Comparison of ENCODE assay signal across 12 cellular contexts in the genomic region with DNA sequence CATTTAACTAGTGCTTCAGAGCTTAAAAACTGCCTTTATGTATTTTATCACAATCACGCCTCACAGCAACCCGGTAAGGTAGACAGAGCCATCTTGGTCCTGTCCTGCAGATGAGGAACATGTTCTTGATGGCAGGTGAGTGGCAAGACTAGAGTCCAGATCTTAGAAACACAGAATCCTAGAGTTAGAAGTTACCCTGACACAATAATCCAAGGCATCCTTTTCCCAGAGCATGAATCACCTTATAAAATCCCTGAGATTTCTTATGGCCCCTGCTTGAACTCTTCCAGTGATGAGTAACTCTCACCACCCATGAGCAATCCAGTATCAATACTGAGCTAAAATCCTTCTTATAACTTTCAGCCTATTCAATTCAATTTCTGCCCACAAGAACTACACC. TPM values are rescaled to one million over a fixed set of nuclear protein-coding genes. Genes with fewer than 3 reads are reported as not detected.
A peak's percentile ranks its signal among the peaks of the same experiment; 100 is the strongest.
DNase-seq lines count a peak whose midpoint lies in the region; ATAC-seq and TF ChIP-seq lines count a peak whose summit lies in the region.
"Had no signal": no experiment of that assay in that cellular context is flagged by ENCODE, and none has a peak within 500 bp of the region (broad histone marks: within the 10 kb centered on the region; RNA-seq: fewer than 3 reads in every experiment).

No MANE protein-coding gene starts in this region.

- H3K27me3 ChIP-seq in GM23248 (replicated peaks; ENCODE audit: insufficient read depth), result no peaks in the 10 kb centered on the region
- no peaks in the 10 kb centered on the region for H3K27me3 ChIP-seq in Panc1 (ENCODE audit: control insufficient read depth, insufficient read depth, low read length)
- H3K27me3 ChIP-seq in fibroblast of lung (ENCODE audit: control insufficient read depth, insufficient read depth, low read length), result no peaks in the 10 kb centered on the region
- H3K27me3 ChIP-seq in gastrocnemius medialis, result no peaks in the 10 kb centered on the region
- H3K27me3 ChIP-seq: adrenal gland, suprapubic skin had no signal

- no peaks in the 10 kb centered on the region for H3K9me2 ChIP-seq in GM23248 (ENCODE audit: insufficient read depth)

- H3K4me2 ChIP-seq in GM23248 (ENCODE audit: unreplicated experiment), result peak overlapping the region; percentile 64
- peak overlapping the region; percentile 44 for H3K4me2 ChIP-seq in fibroblast of lung (ENCODE audit: extremely low read depth, insufficient read depth, low read length)

- H3K27ac ChIP-seq in GM23248, result peak overlapping the region; percentile 66
- no peak overlapping the region for H3K27ac ChIP-seq in Panc1 (ENCODE audit: low read length)
- H3K27ac ChIP-seq in fibroblast of lung (ENCODE audit: insufficient read depth, low read length), result peak overlapping the region; percentile 64
- peak overlapping the region; percentile 94 to 96 (median 95) for H3K27ac ChIP-seq in gastrocnemius medialis
- H3K27ac ChIP-seq: suprapubic skin had no signal

- H3K9me3 ChIP-seq in GM23248 (ENCODE audit: low read depth), result no peaks in the 10 kb centered on the region
- no peaks in the 10 kb centered on the region for H3K9me3 ChIP-seq in Panc1 (ENCODE audit: control insufficient read depth, insufficient read depth, low read depth, low read length)
- no peaks in the 10 kb centered on the region for H3K9me3 ChIP-seq in fibroblast of lung (ENCODE audit: control insufficient read depth, insufficient read depth, low read depth, low read length)
- no peaks in the 10 kb centered on the region for H3K9me3 ChIP-seq in gastrocnemius medialis
- H3K9me3 ChIP-seq: adrenal gland, suprapubic skin had no signal

- H3F3A ChIP-seq in GM23248 (ENCODE audit: insufficient read depth), result peaks cover 21% of the 10 kb centered on the region

- in situ Hi-C loops in GM23248 (cut with MboI) (no loop called here), Panc1 (cut with HindIII; ENCODE audit: low pct_unique_long_range_greater_than_20kb, low sequenced_read_pairs) (no loop called here), gastrocnemius medialis (cut with MboI; ENCODE audit: low sequenced_read_pairs in 4 of 4) (no loop called here)

- DNase-seq in GM23248, result peak; percentile 90
- DNase-seq in Panc1 (ENCODE audit: low read depth, low spot score), result no peak
- peak; percentile 66 to 88 for DNase-seq in fibroblast of lung (ENCODE audit: low read depth in 2 of 2)
- DNase-seq in gastrocnemius medialis, result no peak
- DNase-seq in GOT3 (lab: John Stamatoyannopoulos, UW), result no peak
- DNase-seq in NCI-H1694 (lab: John Stamatoyannopoulos, UW), result no peak
- no peak for DNase-seq in putamen (ENCODE audit: low spot score)
- DNase-seq: adrenal gland, GF-D8, midbrain, NCI-H2081 treated with DMSO at 0.1 percent for 48 hours had no signal

- POLR2A ChIA-PET in Panc1 (lab: Charles Lee), result no interaction called here

- TF ChIP-seq POLR2A in gastrocnemius medialis (IDR thresholded peaks at IDR 0.05), result no peak

- TF ChIP-seq CTCF in Panc1 (IDR thresholded peaks at IDR 0.05) (no peak), fibroblast of lung (conservative IDR thresholded peaks at IDR 0.05 in 1 of 2, IDR thresholded peaks at IDR 0.05 in 1 of 2; ENCODE audit: low read depth in 1 of 2, low read length in 2 of 2) (no peak), gastrocnemius medialis (IDR thresholded peaks at IDR 0.05 in 4 of 5, conservative IDR thresholded peaks at IDR 0.05 in 1 of 5) (no peak)

- H3K4me1 ChIP-seq in GM23248 (ENCODE audit: insufficient read depth), result peaks cover 30% of the 10 kb centered on the region
- H3K4me1 ChIP-seq in Panc1 (ENCODE audit: control insufficient read depth, insufficient read depth, low read length), result 0 out of 2 replicates have a peak, but pooled peaks cover 5% of the 10 kb centered on the region
- H3K4me1 ChIP-seq in fibroblast of lung (ENCODE audit: control insufficient read depth, extremely low read depth, insufficient read depth, low read length), result peaks cover 14% of the 10 kb centered on the region
- H3K4me1 ChIP-seq in gastrocnemius medialis, result peaks cover 54 to 73% of the 10 kb centered on the region in 2 donors

- BruUV-seq in Panc1 (replicated peaks; lab: Mats Ljungman, UMichigan), result no TSS peak

- ATAC-seq in Panc1, result peak; percentile 74; the same call in 1 of the 2 replicates
- no peak for ATAC-seq in gastrocnemius medialis

- 57 to 65% methylated on average over 2 of the region's 2 CpGs for WGBS in GM23248 (ENCODE audit: low coverage in 1 of 2, low lambda C conversion rate in 2 of 2, missing lambda C conversion rate in 2 of 2), 2 experiments

- no peaks in the 10 kb centered on the region for H4K20me1 ChIP-seq in GM23248 (ENCODE audit: insufficient read depth)
- no peaks in the 10 kb centered on the region for H4K20me1 ChIP-seq in fibroblast of lung (ENCODE audit: control insufficient read depth, extremely low read depth, insufficient read depth, low read length)

- H3K79me2 ChIP-seq in GM23248 (ENCODE audit: insufficient read depth), result no peaks in the 10 kb centered on the region
- H3K79me2 ChIP-seq in fibroblast of lung (ENCODE audit: control insufficient read depth, insufficient read depth, low read length), result no peaks in the 10 kb centered on the region

- H3K9ac ChIP-seq in GM23248 (peak overlapping the region; percentile 41; the same call in 1 of the 2 replicates), fibroblast of lung (ENCODE audit: insufficient read depth, low read length) (no peak overlapping the region)

- CTCF ChIA-PET in Panc1 (lab: Charles Lee), result no interaction called here

- intact Hi-C loops in Panc1 (cut with micrococcal nuclease; ENCODE audit: unreplicated experiment), result no loop called here
- intact Hi-C loops in gastrocnemius medialis (cut with DNase I; ENCODE audit: low total_unique reads), result no loop called here

- no peak overlapping the region for H2AFZ ChIP-seq in GM23248
- no peak overlapping the region for H2AFZ ChIP-seq in fibroblast of lung (ENCODE audit: low read length)

- no peaks in the 10 kb centered on the region for H3K36me3 ChIP-seq in GM23248 (ENCODE audit: low read depth)
- H3K36me3 ChIP-seq in Panc1 (ENCODE audit: control insufficient read depth, insufficient read depth, low read length), result no peaks in the 10 kb centered on the region
- no peaks in the 10 kb centered on the region for H3K36me3 ChIP-seq in fibroblast of lung (ENCODE audit: control insufficient read depth, insufficient read depth, low read length)
- H3K36me3 ChIP-seq in gastrocnemius medialis, result peaks cover 0 to 5% of the 10 kb centered on the region in 2 donors
- H3K36me3 ChIP-seq: adrenal gland had no signal

- no peak overlapping the region for H3K4me3 ChIP-seq in GM23248
- H3K4me3 ChIP-seq in Panc1 (ENCODE audit: low read depth in 2 of 2, low read length in 2 of 2), result no peak overlapping the region
- no peak overlapping the region for H3K4me3 ChIP-seq in fibroblast of lung (replicated peaks in 1 of 4; ENCODE audit: control extremely low read depth in 1 of 4, insufficient read depth in 1 of 4, low read depth in 3 of 4, low read length in 4 of 4)
- no peak overlapping the region for H3K4me3 ChIP-seq in gastrocnemius medialis
- H3K4me3 ChIP-seq: adrenal gland, suprapubic skin had no signal

RNA-seq across cellular contexts. Expression of a gene that starts 16.9 kb away (rescaled TPM):
- not detected in 2 replicates for total RNA-seq in GM23248 (2014; rRNA removed; shearing (Covaris generic))
- polyA plus RNA-seq in GM23248 (2016; fragmentation: Nextera tagmentation; extraction: Ambion mirVana) (0.74 and 1.2 TPM in 2 replicates), fibroblast of lung (0.26 and 0.34 TPM in 2 replicates)
- total RNA-seq in Panc1 (2021; ENCODE audit: unreplicated experiment) (0.15 TPM), fibroblast of lung (0.17 and 0.26 TPM in 2 replicates), gastrocnemius medialis (10 to 100 TPM in 3 of 4 donors, 1 to 10 TPM in 1; 7.8 to 38.9 (median 30.3) TPM)
- not detected for polyA plus RNA-seq in Panc1 (2012; ENCODE audit: insufficient read length)
- 0.06 and 0.21 TPM in 2 replicates for polyA plus RNA-seq in fibroblast of lung (2012)
- polyA minus RNA-seq in fibroblast of lung (ENCODE audit: low replicate concordance), result not detected in 2 replicates

RNA-seq across cellular contexts. Expression of a gene that starts 33.7 kb away (rescaled TPM):
- total RNA-seq in GM23248 (2014; rRNA removed; shearing (Covaris generic)), result 7.0 and 27.7 TPM in 2 replicates
- polyA plus RNA-seq in GM23248 (2016; fragmentation: Nextera tagmentation; extraction: Ambion mirVana) (53.3 and 56.7 TPM in 2 replicates), fibroblast of lung (19.6 and 24.2 TPM in 2 replicates)
- total RNA-seq in Panc1 (2021; ENCODE audit: unreplicated experiment) (81.6 TPM), fibroblast of lung (13.9 and 21.0 TPM in 2 replicates), gastrocnemius medialis (100 to 1,000 TPM in 1 of 4 donors, 10 to 100 TPM in 3; 63.4 to 146 (median 87.5) TPM)
- polyA plus RNA-seq in Panc1 (2012; ENCODE audit: insufficient read length), result 81.9 TPM
- 37.5 and 38.5 TPM in 2 replicates for polyA plus RNA-seq in fibroblast of lung (2012)
- polyA minus RNA-seq in fibroblast of lung (ENCODE audit: low replicate concordance), result 2.8 and 18.7 TPM in 2 replicates

RNA-seq across cellular contexts. Expression of a gene that starts 45.8 kb away (rescaled TPM):
- not detected in 2 replicates for total RNA-seq in GM23248 (2014; rRNA removed; shearing (Covaris generic))
- polyA plus RNA-seq in GM23248 (2016; fragmentation: Nextera tagmentation; extraction: Ambion mirVana) (not detected in 2 replicates), fibroblast of lung (not detected in 2 replicates)
- total RNA-seq in Panc1 (2021; ENCODE audit: unreplicated experiment) (not detected), fibroblast of lung (under 0.01 and 0.26 TPM in 2 replicates), gastrocnemius medialis (1 to 10 TPM in 3 of 4 donors, under 1 TPM in 1; 0.97 to 9.6 (median 3.2) TPM)
- polyA plus RNA-seq in Panc1 (2012; ENCODE audit: insufficient read length), result not detected
- not detected in 2 replicates for polyA plus RNA-seq in fibroblast of lung (2012)
- polyA minus RNA-seq in fibroblast of lung (ENCODE audit: low replicate concordance), result not detected in 2 replicates

RNA-seq across cellular contexts. Expression of a gene that starts 59.3 kb away (rescaled TPM):
- total RNA-seq in GM23248 (2014; rRNA removed; shearing (Covaris generic)), result not detected in 2 replicates
- polyA plus RNA-seq in GM23248 (2016; fragmentation: Nextera tagmentation; extraction: Ambion mirVana), result not detected in 2 replicates
- 0.90 TPM for total RNA-seq in Panc1 (2021; ENCODE audit: unreplicated experiment)
- 0.68 TPM for polyA plus RNA-seq in Panc1 (2012; ENCODE audit: insufficient read length)
- 0.17 and 0.77 TPM in 2 replicates for total RNA-seq in fibroblast of lung
- 0.02 and 0.10 TPM in 2 replicates for polyA plus RNA-seq in fibroblast of lung
- not detected in 2 replicates for polyA plus RNA-seq in fibroblast of lung (2012)
- not detected in 2 replicates for polyA minus RNA-seq in fibroblast of lung (ENCODE audit: low replicate concordance)
- under 1 TPM in 3 of 4 donors, not detected in 1; 0.11 to 0.36 (median 0.20) TPM for total RNA-seq in gastrocnemius medialis

Comparison
In these comparisons a context has a peak if more than half of its experiments do, and no peak if none do; other contexts are left out.
1. DNase-seq: peak in GM23248 (single experiment) and fibroblast of lung (2 of 2); none in Panc1 (single experiment), gastrocnemius medialis (0 of 2), GOT3 (single experiment), NCI-H1694 (single experiment) and putamen (single experiment).